ENCODE assay signal across 23 cellular contexts in the genomic region with DNA sequence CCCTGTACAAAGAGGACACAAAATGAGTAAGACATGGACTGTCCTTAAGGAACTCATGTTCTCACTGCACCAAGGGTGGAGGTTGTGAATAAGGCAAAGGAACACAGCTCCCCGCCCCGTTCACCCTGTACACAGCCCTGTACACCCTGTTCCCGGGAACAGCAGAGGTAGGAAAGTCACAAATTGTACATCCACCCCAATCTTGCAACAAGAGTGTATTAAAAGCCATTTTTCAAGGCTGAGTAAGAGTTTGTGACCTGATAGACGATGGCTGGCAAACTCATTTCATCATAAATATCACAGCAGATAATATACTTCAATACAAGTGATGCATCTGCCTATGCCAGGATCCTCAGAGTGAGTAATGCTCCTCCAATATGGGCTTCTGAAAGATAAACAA. TPM values are rescaled to one million over a fixed set of nuclear protein-coding genes. Genes with fewer than 3 reads are reported as not detected.
A peak's percentile ranks its signal among the peaks of the same experiment; 100 is the strongest.
DNase-seq lines count a peak whose midpoint lies in the region; ATAC-seq and TF ChIP-seq lines count a peak whose summit lies in the region.
"Had no signal": no experiment of that assay in that cellular context is flagged by ENCODE, and none has a peak within 500 bp of the region (broad histone marks: within the 10 kb centered on the region; RNA-seq: fewer than 3 reads in every experiment).

No MANE protein-coding gene starts in this region.

- H3K4me3 ChIP-seq in PC-3 (ENCODE audit: low read length), result no peak overlapping the region
- H3K4me3 ChIP-seq in fibroblast of mammary gland (ENCODE audit: control insufficient read depth, low read depth, low read length), result no peak overlapping the region
- H3K4me3 ChIP-seq in stomach, result no peak overlapping the region
- H3K4me3 ChIP-seq: lower lobe of right lung, upper lobe of left lung had no signal

- H3K27me3 ChIP-seq in PC-3 (ENCODE audit: low read length) (no peaks in the 10 kb centered on the region), stomach (no peaks in the 10 kb centered on the region)
- H3K27me3 ChIP-seq: upper lobe of left lung had no signal

- no peaks in the 10 kb centered on the region for H3K36me3 ChIP-seq in PC-3 (ENCODE audit: low read depth, low read length)
- H3K36me3 ChIP-seq in stomach, result no peaks in the 10 kb centered on the region
- H3K36me3 ChIP-seq: lower lobe of right lung, upper lobe of left lung had no signal

- no peaks in the 10 kb centered on the region for H3K9me3 Mint-ChIP-seq in T-cell
- H3K9me3 Mint-ChIP-seq: activated CD8-positive, alpha-beta T cell treated with anti-CD3 and anti-CD28 coated beads for 36 hours; activated naive CD8-positive, alpha-beta T cell treated with anti-CD3 and anti-CD28 coated beads, Interleukin-2, amount 10 ng/mL, durations not matched to agents 7 days and 5 days; natural killer cell; T-helper 1 cell treated with Interleukin-12 subunit alpha and Interleukin-12 subunit beta and Interleukin-4 antibody, amounts not matched to agents 30 μg/mL and 1 μg/mL, for 36 hours had no signal

- no peak for TF ChIP-seq CTCF in PC-3 (conservative IDR thresholded peaks at IDR 0.05; ENCODE audit: low read depth, low read length)
- no peak for TF ChIP-seq CTCF in fibroblast of mammary gland (conservative IDR thresholded peaks at IDR 0.05; ENCODE audit: control insufficient read depth, insufficient read depth, low read depth, low read length)
- no peak for TF ChIP-seq CTCF in stomach (IDR thresholded peaks at IDR 0.05)

- peaks cover 31% of the 10 kb centered on the region for H3K4me1 ChIP-seq in PC-3 (ENCODE audit: insufficient read depth, low read length)
- H3K4me1 ChIP-seq in stomach, result peaks cover 4 to 18% (median 16%) of the 10 kb centered on the region in 4 donors
- H3K4me1 ChIP-seq: lower lobe of right lung had no signal

- no peaks in the 10 kb centered on the region for H3F3A ChIP-seq in PC-3 (ENCODE audit: low read length, unreplicated experiment)

- H3K36me3 Mint-ChIP-seq in T-cell, result no peaks in the 10 kb centered on the region
- H3K36me3 Mint-ChIP-seq: activated naive CD8-positive, alpha-beta T cell treated with anti-CD3 and anti-CD28 coated beads, Interleukin-2, amount 10 ng/mL, durations not matched to agents 7 days and 5 days; natural killer cell had no signal

- H3K9me3 ChIP-seq in PC-3 (ENCODE audit: low read length) (no peaks in the 10 kb centered on the region), stomach (no peaks in the 10 kb centered on the region)
- H3K9me3 ChIP-seq: lower lobe of right lung, upper lobe of left lung had no signal

- H3K4me1 Mint-ChIP-seq in T-cell, result no peaks in the 10 kb centered on the region
- H3K4me1 Mint-ChIP-seq: activated naive CD8-positive, alpha-beta T cell treated with anti-CD3 and anti-CD28 coated beads, Interleukin-2, amount 10 ng/mL, durations not matched to agents 7 days and 5 days; natural killer cell had no signal

- intact Hi-C loops in PC-3 (cut with micrococcal nuclease), result no loop called here
- intact Hi-C loops in stomach (cut with DNase I; ENCODE audit: low total_unique reads), result no loop called here

- no peak for TF ChIP-seq EP300 in stomach (IDR thresholded peaks at IDR 0.05)

- BruUV-seq in PC-3 (replicated peaks; lab: Mats Ljungman, UMichigan), result no TSS peak

- no peaks in the 10 kb centered on the region for H4K20me1 ChIP-seq in PC-3 (ENCODE audit: low read length)

- H3K27ac ChIP-seq in PC-3 (ENCODE audit: low read length) (no peak overlapping the region), stomach (no peak overlapping the region)
- H3K27ac ChIP-seq: C4-2B, lower lobe of right lung, upper lobe of left lung had no signal

- no peaks in the 10 kb centered on the region for H3K9me2 ChIP-seq in PC-3 (replicated peaks; ENCODE audit: low read length)

- CTCF ChIA-PET in PC-3 (lab: Charles Lee), result no interaction called here
- CTCF ChIA-PET in T-cell (lab: Charles Lee), result no interaction called here

- no peaks in the 10 kb centered on the region for H3K79me2 ChIP-seq in PC-3 (ENCODE audit: low read length)

- TF ChIP-seq POLR2A in stomach (IDR thresholded peaks at IDR 0.05), result no peak

- H3K4me3 Mint-ChIP-seq in T-cell, result no peak overlapping the region
- H3K4me3 Mint-ChIP-seq: activated CD8-positive, alpha-beta T cell treated with anti-CD3 and anti-CD28 coated beads for 36 hours; activated naive CD8-positive, alpha-beta T cell treated with anti-CD3 and anti-CD28 coated beads, Interleukin-2, amount 10 ng/mL, durations not matched to agents 7 days and 5 days; natural killer cell; T-helper 1 cell treated with Interleukin-12 subunit alpha and Interleukin-12 subunit beta and Interleukin-4 antibody, amounts not matched to agents 30 μg/mL and 1 μg/mL, for 36 hours had no signal

- 36 to 71% (median 44%) methylated on average over 4 of the region's 4 CpGs for WGBS in stomach, 5 donors

- POLR2A ChIA-PET in PC-3 (lab: Charles Lee; ENCODE audit: unreplicated experiment) (no interaction called here), T-cell (lab: Charles Lee) (no interaction called here)

- peaks cover 17 to 29% of the 10 kb centered on the region in 2 donors for H3K27me3 Mint-ChIP-seq in T-cell

- ATAC-seq in PC-3 (peak; percentile 32), T-cell (replicated peaks in 1 of 4) (no peak), HG02571 (IDR thresholded peaks at IDR 0.05; ENCODE audit: unreplicated experiment) (no peak), HG03135 (IDR thresholded peaks at IDR 0.05; ENCODE audit: unreplicated experiment) (no peak)
- ATAC-seq: activated CD8-positive, alpha-beta T cell treated with anti-CD3 and anti-CD28 coated beads for 36 hours; lower lobe of right lung; natural killer cell had no signal

- H2AFZ ChIP-seq in PC-3 (ENCODE audit: low read length), result no peak overlapping the region

- DNase-seq in HCEC 1CT (peak; percentile 13), PC-3 (peak; percentile 38), fibroblast of mammary gland (ENCODE audit: low read depth) (peak; percentile 75), stomach (peak; percentile 41), T-cell (no peak)
- DNase-seq: activated CD4-positive, CD25-positive, alpha-beta regulatory T cell treated with anti-CD3 and anti-CD28 coated beads, Interleukin-2, amount 50 U/mL, for 72 hours; activated CD8-positive, alpha-beta T cell treated with anti-CD3 and anti-CD28 coated beads for 36 hours; activated effector memory CD4-positive, alpha-beta T cell treated with Interleukin-2 at 50 U/mL for 16 hours; activated naive CD8-positive, alpha-beta T cell treated with anti-CD3 and anti-CD28 coated beads, Interleukin-2, amount 10 ng/mL, durations not matched to agents 7 days and 5 days; Calu3; lower lobe of right lung; natural killer cell; NCI-H187; NCI-H2171 treated with DMSO at 0.1 percent for 48 hours; NCI-H526; upper lobe of left lung had no signal

- no peak overlapping the region for H3K4me2 ChIP-seq in PC-3 (ENCODE audit: low read length)

- no peak overlapping the region for H3K9ac ChIP-seq in PC-3 (ENCODE audit: low read length)

- H3K27ac Mint-ChIP-seq in T-cell, result no peak overlapping the region
- H3K27ac Mint-ChIP-seq: activated CD8-positive, alpha-beta T cell treated with anti-CD3 and anti-CD28 coated beads for 36 hours; activated naive CD8-positive, alpha-beta T cell treated with anti-CD3 and anti-CD28 coated beads, Interleukin-2, amount 10 ng/mL, durations not matched to agents 7 days and 5 days; natural killer cell; T-helper 1 cell treated with Interleukin-12 subunit alpha and Interleukin-12 subunit beta and Interleukin-4 antibody, amounts not matched to agents 30 μg/mL and 1 μg/mL, for 36 hours had no signal

RNA-seq across cellular contexts. Expression of a gene that starts 52.5 kb away (rescaled TPM):
- not detected in 2 replicates for total RNA-seq in PC-3 (2014; rRNA removed)
- total RNA-seq in stomach, result 1 to 10 TPM in 1 of 5 donors, not detected in 4; 1.5 TPM
- under 1 TPM in 1 of 3 donors, not detected in 2; 0.03 TPM for polyA plus RNA-seq in stomach
- not detected for total RNA-seq in T-cell
- total RNA-seq: activated CD8-positive, alpha-beta T cell treated with anti-CD3 and anti-CD28 coated beads for 36 hours; activated naive CD8-positive, alpha-beta T cell treated with anti-CD3 and anti-CD28 coated beads, Interleukin-2, amount 10 ng/mL, durations not matched to agents 7 days and 5 days; Calu3; dermis microvascular lymphatic vessel endothelial cell; natural killer cell; omental fat pad; SK-MEL-5 had no signal

Comparison
In these comparisons a context has a peak if more than half of its experiments do, and no peak if none do; other contexts are left out.
1. DNase-seq: peak in HCEC 1CT (single experiment), PC-3 (single experiment), fibroblast of mammary gland (single experiment) and stomach (single experiment); none in T-cell (0 of 34).